9 cellular contexts compared by ENCODE assay signal in the genomic region with DNA sequence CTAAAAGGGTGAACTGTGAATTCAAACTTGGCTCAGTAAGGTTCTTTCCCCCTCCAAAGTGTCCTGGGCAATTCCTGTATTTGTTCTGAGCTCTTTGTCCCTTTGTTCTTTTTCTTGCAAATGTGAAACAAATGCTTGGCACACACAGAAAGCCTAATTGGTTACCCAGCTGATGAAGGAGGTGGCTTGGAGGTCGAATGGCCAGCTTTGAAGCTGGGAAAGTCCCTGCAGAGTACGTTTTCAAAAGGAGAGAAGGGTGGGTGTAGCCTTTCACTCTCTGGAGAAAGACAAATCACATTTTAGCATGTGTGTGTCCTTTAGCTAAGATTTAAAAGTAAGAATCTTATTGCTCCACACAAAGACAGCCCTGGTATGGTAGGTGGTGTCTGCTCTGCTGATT.
DNase-seq lines count a peak whose midpoint lies in the region; ATAC-seq and TF ChIP-seq lines count a peak whose summit lies in the region.
"Had no signal": no experiment of that assay in that cellular context is flagged by ENCODE, and none has a peak within 500 bp of the region (broad histone marks: within the 10 kb centered on the region; RNA-seq: fewer than 3 reads in every experiment).

No MANE protein-coding gene starts in this region.

- H3K79me2 ChIP-seq in neural progenitor cell (ENCODE audit: low read depth) = no peaks in the 10 kb centered on the region

- no peaks in the 10 kb centered on the region for H3K36me3 Mint-ChIP-seq in neural progenitor cell

- H3K27me3 Mint-ChIP-seq in neural progenitor cell (ENCODE audit: insufficient read depth, low read depth) = peaks cover 3% of the 10 kb centered on the region

- H3K4me1 Mint-ChIP-seq in neural progenitor cell = peaks cover 42% of the 10 kb centered on the region

- H3K4me1 ChIP-seq in neural progenitor cell = peaks cover 47% of the 10 kb centered on the region

- peak; percentile 14 for DNase-seq in NCI-H2029 treated with DMSO at 0.1 percent for 48 hours (lab: John Stamatoyannopoulos, UW)
- DNase-seq in NCI-H2029 (lab: John Stamatoyannopoulos, UW) = no peak
- peak; percentile 40 for DNase-seq in NAMALWA (ENCODE audit: low spot score)
- peak; percentile 86 for DNase-seq in neural progenitor cell (ENCODE audit: low spot score)
- DNase-seq in NCI-H226 = no peak
- DNase-seq in midbrain (lab: John Stamatoyannopoulos, UW) = no peak
- DNase-seq in stimulated activated naive CD4-positive, alpha-beta T cell (lab: John Stamatoyannopoulos, UW) = no peak

- H3F3A ChIP-seq in neural progenitor cell (ENCODE audit: low read depth) = peaks cover 35% of the 10 kb centered on the region

- peak overlapping the region; percentile 89 for H3K27ac ChIP-seq in neural progenitor cell
- H3K27ac ChIP-seq: HL-60 had no signal

- H3K4me3 ChIP-seq in neural progenitor cell = no peak overlapping the region

- no peak overlapping the region for H3K9ac ChIP-seq in neural progenitor cell

- no peak for TF ChIP-seq CTCF in neural progenitor cell (IDR thresholded peaks at IDR 0.05)

- peak; percentile 85 for ATAC-seq in HG02610 (IDR thresholded peaks at IDR 0.05; ENCODE audit: unreplicated experiment)

- H2AFZ ChIP-seq in neural progenitor cell (replicated peaks) = no peak overlapping the region

- H3K27ac Mint-ChIP-seq in neural progenitor cell = no peak overlapping the region

- H3K9me3 ChIP-seq in neural progenitor cell (ENCODE audit: low read depth) = no peaks in the 10 kb centered on the region

- H4K20me1 ChIP-seq in neural progenitor cell (ENCODE audit: low read depth) = no peaks in the 10 kb centered on the region

- peak overlapping the region; percentile 70 for H3K4me2 ChIP-seq in neural progenitor cell

- no peaks in the 10 kb centered on the region for H3K27me3 ChIP-seq in neural progenitor cell

- no peak overlapping the region for H3K4me3 Mint-ChIP-seq in neural progenitor cell

- H3K9me3 Mint-ChIP-seq in neural progenitor cell = no peaks in the 10 kb centered on the region

- H3K36me3 ChIP-seq in neural progenitor cell = no peaks in the 10 kb centered on the region

Comparison
In these comparisons a context has a peak if more than half of its experiments do, and no peak if none do; other contexts are left out.
1. DNase-seq: peak in NCI-H2029 treated with DMSO at 0.1 percent for 48 hours (single experiment), NAMALWA (single experiment) and neural progenitor cell (single experiment); none in NCI-H2029 (single experiment), NCI-H226 (single experiment), midbrain (single experiment) and stimulated activated naive CD4-positive, alpha-beta T cell (0 of 6).